ENCODE assay signal across 27 cellular contexts in genomic region chr4:181646864-181647263, GRCh38.
DNase-seq lines count a peak whose midpoint lies in the region; ATAC-seq, FAIRE-seq and TF ChIP-seq lines count a peak whose summit lies in the region.
"Had no signal": no experiment of that assay in that cellular context is flagged by ENCODE, and none has a peak within 500 bp of the region (broad histone marks: within the 10 kb centered on the region; RNA-seq: fewer than 3 reads in every experiment).

No MANE protein-coding gene starts in this region.

- H4K20me1 ChIP-seq in SK-N-SH (ENCODE audit: insufficient read depth), result no peaks in the 10 kb centered on the region

- no peak overlapping the region for H2AFZ ChIP-seq in SK-N-SH (ENCODE audit: low read depth)

- ATAC-seq in A549 (no peak), lower lobe of right lung (no peak)
- ATAC-seq: CD8-positive, alpha-beta T cell; mucosa of descending colon; natural killer cell treated with Interleukin-12 subunit alpha and Interleukin-12 subunit beta and Interleukin-15 and Interleukin-18, amount 100 ng/mL, for 72 hours; Panc1; pancreas had no signal

- WGBS in A549 (ENCODE audit: missing lambda C conversion rate), result 4% methylated on average over 6 of the region's 6 CpGs
- WGBS in SK-N-SH (ENCODE audit: low lambda C conversion rate), result 61% methylated on average over 6 of the region's 6 CpGs
- WGBS in small intestine, 3 donors, result 87 to 89% (median 89%) methylated on average over 6 of the region's 6 CpGs

- H3K4me3 ChIP-seq in A549 (no peak overlapping the region), SK-N-SH (ENCODE audit: low read depth in 2 of 2, low read length in 1 of 2) (no peak overlapping the region), fibroblast of mammary gland (ENCODE audit: control insufficient read depth, low read depth, low read length) (no peak overlapping the region), lower lobe of right lung (no peak overlapping the region), small intestine (ENCODE audit: low read depth in 1 of 2, low read length in 2 of 2) (no peak overlapping the region), HAP-1 (no peak overlapping the region)
- H3K4me3 ChIP-seq: ascending aorta, mucosa of descending colon, pancreas had no signal

- no peak overlapping the region for H3K27ac ChIP-seq in A549
- H3K27ac ChIP-seq in SK-N-SH (ENCODE audit: low read depth in 2 of 2, low read length in 1 of 2), result no peak overlapping the region
- H3K27ac ChIP-seq in lower lobe of right lung, result no peak overlapping the region
- no peak overlapping the region for H3K27ac ChIP-seq in small intestine (ENCODE audit: low read depth in 1 of 2, low read length in 1 of 2)
- H3K27ac ChIP-seq: ascending aorta, dorsolateral prefrontal cortex, pancreas had no signal

- intact Hi-C loops in lower lobe of right lung (cut with DNase I), result no loop called here

- in situ Hi-C loops in HAP-1 (cut with MboI; ENCODE audit: low sequenced_read_pairs), result no loop called here

- TF ChIP-seq RAD21 in A549 (conservative IDR thresholded peaks at IDR 0.05 in 1 of 2, IDR thresholded peaks at IDR 0.05 in 1 of 2) (no peak), SK-N-SH (IDR thresholded peaks at IDR 0.05; ENCODE audit: low read length) (no peak)

- FAIRE-seq in A549 (lab: Jason Lieb, UNC), result no peak
- no peak for FAIRE-seq in small intestine (lab: Jason Lieb, UNC)
- FAIRE-seq: G401.6, keratinocyte, pancreas had no signal

- H3K9me2 ChIP-seq in SK-N-SH, result no peaks in the 10 kb centered on the region

- H3K9me3 ChIP-seq in A549 (no peaks in the 10 kb centered on the region), SK-N-SH (no peaks in the 10 kb centered on the region), lower lobe of right lung (no peaks in the 10 kb centered on the region), small intestine (ENCODE audit: control insufficient read depth, low read depth) (no peaks in the 10 kb centered on the region), HAP-1 (no peaks in the 10 kb centered on the region)
- H3K9me3 ChIP-seq: ascending aorta, pancreas had no signal

- no peaks in the 10 kb centered on the region for H3K79me2 ChIP-seq in SK-N-SH (ENCODE audit: insufficient read depth)

- no peaks in the 10 kb centered on the region for H3F3A ChIP-seq in SK-N-SH (replicated peaks; ENCODE audit: insufficient read depth)

- no peak for TF ChIP-seq POLR2A in A549 (IDR thresholded peaks at IDR 0.05; ENCODE audit: low read length)

- DNase-seq in A549 (ENCODE audit: low read depth in 1 of 2, low spot score in 1 of 2) (no peak), HS-5 (ENCODE audit: low read depth) (peak; percentile 36), SK-N-SH (no peak), fibroblast of mammary gland (ENCODE audit: low read depth) (peak; percentile 74), lower lobe of right lung (no peak), SK-N-DZ (ENCODE audit: low spot score) (no peak), small intestine (no peak), HAP-1 (ENCODE audit: low spot score in 2 of 2) (no peak)
- DNase-seq: activated effector memory CD4-positive, alpha-beta T cell treated with anti-CD3 and anti-CD28 coated beads, Interleukin-2, amount 50 U/mL, for 16 hours; activated naive CD8-positive, alpha-beta T cell treated with anti-CD3 and anti-CD28 coated beads for 36 hours; CD8-positive, alpha-beta T cell; dorsolateral prefrontal cortex; mucosa of descending colon; NCI-H1105; NCI-H1930; NCI-H69; pancreas; retina; stimulated activated CD4-positive, alpha-beta T cell treated with anti-CD3 and anti-CD28 coated beads, Interleukin-12 subunit alpha, Interleukin-12 subunit beta, amount 100 ng/mL, for 4 hours; stimulated activated CD4-positive, alpha-beta T cell treated with anti-CD3 and anti-CD28 coated beads, Interleukin-4, amount 100 ng/mL, for 1 hour; T-helper 2 cell; trophoblast cell had no signal

- H3K36me3 ChIP-seq in SK-N-SH (replicated peaks in 1 of 2; ENCODE audit: control insufficient read depth in 1 of 2, insufficient read depth in 2 of 2, low read length in 1 of 2) (no peaks in the 10 kb centered on the region), lower lobe of right lung (no peaks in the 10 kb centered on the region), small intestine (ENCODE audit: control insufficient read depth in 2 of 2, insufficient read depth in 2 of 2, low read length in 2 of 2) (no peaks in the 10 kb centered on the region), HAP-1 (replicated peaks) (no peaks in the 10 kb centered on the region)
- H3K36me3 ChIP-seq: ascending aorta, pancreas had no signal

- H3K27me3 ChIP-seq in SK-N-SH (ENCODE audit: insufficient read depth) (no peaks in the 10 kb centered on the region), lower lobe of right lung (ENCODE audit: low read depth) (no peaks in the 10 kb centered on the region), small intestine (ENCODE audit: control insufficient read depth in 2 of 2, insufficient read depth in 2 of 2, low read length in 2 of 2) (no peaks in the 10 kb centered on the region), HAP-1 (ENCODE audit: low read depth) (no peaks in the 10 kb centered on the region)
- H3K27me3 ChIP-seq: ascending aorta, pancreas had no signal

- TF ChIP-seq EP300 in A549 (IDR thresholded peaks at IDR 0.05), result no peak
- TF ChIP-seq EP300 in SK-N-SH (IDR thresholded peaks at IDR 0.05; ENCODE audit: borderline replicate concordance in 1 of 2, low read depth in 1 of 2, low read length in 1 of 2), result no peak

- POLR2A ChIA-PET in A549 (lab: Yijun Ruan, JAX), result no interaction called here
- POLR2A ChIA-PET in SK-N-SH (lab: Yijun Ruan, JAX), result no interaction called here

- no peak for TF ChIP-seq CTCF in A549 (IDR thresholded peaks at IDR 0.05)
- no peak for TF ChIP-seq CTCF in SK-N-SH (IDR thresholded peaks at IDR 0.05)
- TF ChIP-seq CTCF in fibroblast of mammary gland (conservative IDR thresholded peaks at IDR 0.05; ENCODE audit: control insufficient read depth, insufficient read depth, low read depth, low read length), result no peak
- no peak for TF ChIP-seq CTCF in lower lobe of right lung (IDR thresholded peaks at IDR 0.05)

- H3K4me2 ChIP-seq in A549, result no peak overlapping the region
- H3K4me2 ChIP-seq in SK-N-SH, result no peak overlapping the region

- no peak overlapping the region for H3K9ac ChIP-seq in SK-N-SH

- H3K4me1 ChIP-seq in A549 (no peaks in the 10 kb centered on the region), SK-N-SH (ENCODE audit: control insufficient read depth in 1 of 2, insufficient read depth in 2 of 2, low read depth in 1 of 2, low read length in 1 of 2) (no peaks in the 10 kb centered on the region), lower lobe of right lung (no peaks in the 10 kb centered on the region), small intestine (ENCODE audit: control insufficient read depth in 2 of 2, insufficient read depth in 1 of 2, low read depth in 1 of 2, low read length in 1 of 2) (no peaks in the 10 kb centered on the region), HAP-1 (no peaks in the 10 kb centered on the region)
- H3K4me1 ChIP-seq: ascending aorta, pancreas had no signal

- CTCF ChIA-PET in A549 (lab: Yijun Ruan, JAX), result no interaction called here
- CTCF ChIA-PET in SK-N-SH (lab: Yijun Ruan, JAX), result no interaction called here

TF ChIP-seq in A549, 52 proteins besides CTCF, POLR2A, EP300 and RAD21:
- no peak for TF ChIP-seq TP53 (CRISPR knock-in tag; IDR thresholded peaks at IDR 0.05)
- no peak for TF ChIP-seq PBX3 (IDR thresholded peaks at IDR 0.05)
- no peak for TF ChIP-seq NR3C1 (IDR thresholded peaks at IDR 0.05)
- TF ChIP-seq RCOR1 (IDR thresholded peaks at IDR 0.05; ENCODE audit: low read depth, low read length), result no peak
- no peak for TF ChIP-seq POLR2AphosphoS2 (conservative IDR thresholded peaks at IDR 0.05; ENCODE audit: low read length)
- no peak for TF ChIP-seq MAX (IDR thresholded peaks at IDR 0.05)
- TF ChIP-seq MAFK (IDR thresholded peaks at IDR 0.05; ENCODE audit: partially characterized antibody), result peak; percentile 82

TF ChIP-seq in SK-N-SH, 30 proteins besides CTCF, POLR2A, EP300 and RAD21:
- no peak for TF ChIP-seq RXRA (IDR thresholded peaks at IDR 0.05; ENCODE audit: borderline replicate concordance, low read depth)
- peak; percentile 32 for TF ChIP-seq FOSL2 (IDR thresholded peaks at IDR 0.05; ENCODE audit: borderline replicate concordance, low read depth)
- TF ChIP-seq TEAD4 (IDR thresholded peaks at IDR 0.05; ENCODE audit: borderline replicate concordance, insufficient read depth), result no peak
- TF ChIP-seq PBX3 (IDR thresholded peaks at IDR 0.05), result 0 out of 2 replicates have a peak, but pooled peaks have one; percentile 20
- peak; percentile 28 for TF ChIP-seq TCF12 (IDR thresholded peaks at IDR 0.05)
TF ChIP-seq in SK-N-SH: peak in this region for 3.

Comparison
In these comparisons a context has a peak if more than half of its experiments do, and no peak if none do; other contexts are left out.
1. DNase-seq: peak in HS-5 (single experiment) and fibroblast of mammary gland (single experiment); none in A549 (0 of 2), SK-N-SH (single experiment), lower lobe of right lung (single experiment), SK-N-DZ (single experiment), small intestine (single experiment) and HAP-1 (0 of 2).
2. Of the 12 proteins assayed by ChIP-seq in both A549 and SK-N-SH: peak only in A549: none; only in SK-N-SH: FOSL2 and PBX3; in both: none; in neither: 10.